8 cellular contexts compared by ENCODE assay signal in genomic region chr7:129664029-129665012, GRCh38.
DNase-seq lines count a peak whose midpoint lies in the region; ATAC-seq and TF ChIP-seq lines count a peak whose summit lies in the region.

No MANE protein-coding gene starts in this region.

- H3K4me3 ChIP-seq in SK-N-MC (no peak overlapping the region), retinal pigment epithelial cell (ENCODE audit: low read length) (no peak overlapping the region), coronary artery (no peak overlapping the region)

- H3K27ac ChIP-seq in SK-N-MC: no peak overlapping the region
- H3K27ac ChIP-seq in coronary artery: no peak overlapping the region

- TF ChIP-seq POLR2A in GM18505 (IDR thresholded peaks at IDR 0.05; ENCODE audit: borderline replicate concordance, extremely low read depth, insufficient read depth, insufficient read length): no peak

- H3K9ac ChIP-seq in SK-N-MC (ENCODE audit: insufficient read length): no peak overlapping the region

- H3K9me3 ChIP-seq in SK-N-MC (ENCODE audit: low read depth, low read length): peaks cover 3% of the 10 kb centered on the region; the same call in 1 of the 2 replicates

- peaks cover 29% of the 10 kb centered on the region for H3K36me3 ChIP-seq in SK-N-MC (ENCODE audit: insufficient read depth, low read length)

- TF ChIP-seq CTCF in retinal pigment epithelial cell (conservative IDR thresholded peaks at IDR 0.05; ENCODE audit: low read depth, low read length) (peak; percentile 59), coronary artery (IDR thresholded peaks at IDR 0.05) (no peak)

- no peak for ATAC-seq in GM18505 (IDR thresholded peaks at IDR 0.05; ENCODE audit: unreplicated experiment)

- peak; percentile 9 to 62 for DNase-seq in NCI-H524 (lab: John Stamatoyannopoulos, UW)
- DNase-seq in NCI-H524 treated with DMSO at 0.1 percent for 48 hours (lab: John Stamatoyannopoulos, UW): no peak
- peak; percentile 74 for DNase-seq in MV-4-11 (lab: John Stamatoyannopoulos, UW)
- DNase-seq in SK-N-MC (ENCODE audit: low read depth, low spot score): peak; percentile 48
- DNase-seq in fibroblast of peridontal ligament (ENCODE audit: extremely low read depth): peak; percentile 88
- no peak for DNase-seq in retinal pigment epithelial cell (ENCODE audit: low read depth)
- no peak for DNase-seq in coronary artery (ENCODE audit: low spot score)

Comparison
In these comparisons a context has a peak if more than half of its experiments do, and no peak if none do; other contexts are left out.
1. DNase-seq: peak in NCI-H524 (2 of 2), MV-4-11 (single experiment), SK-N-MC (single experiment) and fibroblast of peridontal ligament (single experiment); none in NCI-H524 treated with DMSO at 0.1 percent for 48 hours (single experiment), retinal pigment epithelial cell (single experiment) and coronary artery (single experiment).